9 cellular contexts compared by ENCODE assay signal in genomic region chr7:141654551-141654950, GRCh38. TPM values are rescaled to one million over a fixed set of nuclear protein-coding genes. Genes with fewer than 3 reads are reported as not detected.
DNase-seq lines count a peak whose midpoint lies in the region; ATAC-seq and TF ChIP-seq lines count a peak whose summit lies in the region.
"Had no signal": no experiment of that assay in that cellular context is flagged by ENCODE, and none has a peak within 500 bp of the region (broad histone marks: within the 10 kb centered on the region; RNA-seq: fewer than 3 reads in every experiment).

No MANE protein-coding gene starts in this region.

- no peaks in the 10 kb centered on the region for H3K27me3 Mint-ChIP-seq in activated T-helper 17 cell treated with anti-CD3 and anti-CD28 coated beads, Interleukin-2, amount 50 U/mL, for 72 hours

- H3K9me3 ChIP-seq in aorta (ENCODE audit: control insufficient read depth, low read length), result no peaks in the 10 kb centered on the region

- H3K36me3 Mint-ChIP-seq in activated T-helper 17 cell treated with anti-CD3 and anti-CD28 coated beads, Interleukin-2, amount 50 U/mL, for 72 hours (ENCODE audit: low read depth), result peaks cover 99% of the 10 kb centered on the region

- WGBS in aorta, 2 donors, result 25 to 32% methylated on average over 3 of the region's 3 CpGs

- no peaks in the 10 kb centered on the region for H3K27me3 ChIP-seq in aorta (ENCODE audit: control insufficient read depth in 1 of 2, insufficient read depth in 2 of 2, low read length in 1 of 2)

- H3K4me3 ChIP-seq in fibroblast of pulmonary artery (replicated peaks; ENCODE audit: low read depth, low read length) (no peak overlapping the region), aorta (ENCODE audit: low read length in 2 of 2) (no peak overlapping the region)

- intact Hi-C loops in aorta (cut with DNase I), result loop anchor here in 1 of 2 donors (5.0 kb wide), 1 partner anchor 83 kb away; the partner anchor contains the start of gene SSBP1

- no peak overlapping the region for H3K4me3 Mint-ChIP-seq in activated T-helper 17 cell treated with anti-CD3 and anti-CD28 coated beads, Interleukin-2, amount 50 U/mL, for 72 hours

- peak overlapping the region; percentile 65 for H3K27ac Mint-ChIP-seq in activated T-helper 17 cell treated with anti-CD3 and anti-CD28 coated beads, Interleukin-2, amount 50 U/mL, for 72 hours

- TF ChIP-seq RAD21 in Ishikawa (IDR thresholded peaks at IDR 0.05; ENCODE audit: low read depth), result peak; percentile 81

- DNase-seq in DMS53 treated with DMSO at 0.1 percent for 48 hours (lab: John Stamatoyannopoulos, UW; ENCODE audit: unreplicated experiment) (peak; percentile 86), OCI-M2 (lab: John Stamatoyannopoulos, UW; ENCODE audit: unreplicated experiment) (peak; percentile 16), fibroblast of pulmonary artery (ENCODE audit: low read depth) (peak; percentile 82), nucleus accumbens (lab: John Stamatoyannopoulos, UW) (peak in 49 of 56 donors; percentile 12 to 88 (median 58)), aorta (peak; percentile 34 to 68)

- peak; percentile 91 for TF ChIP-seq CTCF in fibroblast of pulmonary artery (IDR thresholded peaks at IDR 0.05; ENCODE audit: low read length, missing control alignments)

- peaks cover 5% of the 10 kb centered on the region for H3K4me1 Mint-ChIP-seq in activated T-helper 17 cell treated with anti-CD3 and anti-CD28 coated beads, Interleukin-2, amount 50 U/mL, for 72 hours

- no peak for TF ChIP-seq EP300 in Ishikawa (IDR thresholded peaks at IDR 0.05; ENCODE audit: borderline replicate concordance)

- H3K27ac ChIP-seq in aorta (ENCODE audit: low read depth in 1 of 2, low read length in 2 of 2), result peak overlapping the region in 1 of 2 donors; percentile 5

- peak; percentile 81 for ATAC-seq in GM21717 (IDR thresholded peaks at IDR 0.05; ENCODE audit: unreplicated experiment)
- ATAC-seq in activated T-helper 17 cell treated with anti-CD3 and anti-CD28 coated beads, Interleukin-2, amount 50 U/mL, for 72 hours (replicated peaks), result peak; percentile 95
- peak; percentile 76 for ATAC-seq in aorta (ENCODE audit: low FRiP score)

- H3K9me3 Mint-ChIP-seq in activated T-helper 17 cell treated with anti-CD3 and anti-CD28 coated beads, Interleukin-2, amount 50 U/mL, for 72 hours, result no peaks in the 10 kb centered on the region

- H3K4me1 ChIP-seq in aorta (ENCODE audit: control insufficient read depth in 1 of 2, insufficient read depth in 2 of 2, low read length in 2 of 2), result no peaks in the 10 kb centered on the region

- H3K36me3 ChIP-seq in aorta (ENCODE audit: control insufficient read depth in 1 of 2, insufficient read depth in 2 of 2, low read length in 1 of 2), result peaks cover 0 to 3% of the 10 kb centered on the region in 2 donors

TF ChIP-seq in Ishikawa, 13 proteins besides CTCF, POLR2A, EP300 and RAD21:
- TF ChIP-seq, protein P1, sequence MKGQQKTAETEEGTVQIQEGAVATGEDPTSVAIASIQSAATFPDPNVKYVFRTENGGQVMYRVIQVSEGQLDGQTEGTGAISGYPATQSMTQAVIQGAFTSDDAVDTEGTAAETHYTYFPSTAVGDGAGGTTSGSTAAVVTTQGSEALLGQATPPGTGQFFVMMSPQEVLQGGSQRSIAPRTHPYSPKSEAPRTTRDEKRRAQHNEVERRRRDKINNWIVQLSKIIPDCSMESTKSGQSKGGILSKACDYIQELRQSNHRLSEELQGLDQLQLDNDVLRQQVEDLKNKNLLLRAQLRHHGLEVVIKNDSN (IDR thresholded peaks at IDR 0.05), result no peak
- TF ChIP-seq TCF12 (IDR thresholded peaks at IDR 0.05; ENCODE audit: low read depth) (no peak), CREB1 (IDR thresholded peaks at IDR 0.05; ENCODE audit: low read depth) (no peak), EGR1 (IDR thresholded peaks at IDR 0.05) (no peak), TEAD4 (IDR thresholded peaks at IDR 0.05) (0 out of 2 replicates have a peak, but pooled peaks have one; percentile 14)

RNA-seq across cellular contexts. Expression of gene DENND11, which starts 47.4 kb away (rescaled TPM):
- 10 to 100 TPM; 19.5 to 36.1 TPM for total RNA-seq in activated T-helper 17 cell treated with anti-CD3 and anti-CD28 coated beads, Interleukin-2, amount 50 U/mL, for 72 hours
- 10 to 100 TPM; 19.1 to 31.6 TPM for total RNA-seq in aorta
- polyA plus RNA-seq in aorta, result 10 to 100 TPM in 1 of 2 donors, 1 to 10 TPM in 1; 7.3 to 11.8 TPM

RNA-seq across cellular contexts. Expression of gene WEE2, which starts 53.6 kb away (rescaled TPM):
- under 1 TPM in 1 of 2 donors, not detected in 1; 0.13 TPM for total RNA-seq in activated T-helper 17 cell treated with anti-CD3 and anti-CD28 coated beads, Interleukin-2, amount 50 U/mL, for 72 hours
- total RNA-seq in aorta, result under 1 TPM in 1 of 2 donors, not detected in 1; 0.12 TPM
- polyA plus RNA-seq in aorta, result not detected
- polyA plus RNA-seq: esophagus had no signal

Comparison
In these comparisons a context has a peak if more than half of its experiments do, and no peak if none do; other contexts are left out.
1. DNase-seq: peak in every context shown above with its lines; median percentile 86 in DMS53 treated with DMSO at 0.1 percent for 48 hours; 82 in fibroblast of pulmonary artery; 58 in nucleus accumbens; 51 in aorta; 16 in OCI-M2.